ENCODE assay signal across 2 cellular contexts in the genomic region with DNA sequence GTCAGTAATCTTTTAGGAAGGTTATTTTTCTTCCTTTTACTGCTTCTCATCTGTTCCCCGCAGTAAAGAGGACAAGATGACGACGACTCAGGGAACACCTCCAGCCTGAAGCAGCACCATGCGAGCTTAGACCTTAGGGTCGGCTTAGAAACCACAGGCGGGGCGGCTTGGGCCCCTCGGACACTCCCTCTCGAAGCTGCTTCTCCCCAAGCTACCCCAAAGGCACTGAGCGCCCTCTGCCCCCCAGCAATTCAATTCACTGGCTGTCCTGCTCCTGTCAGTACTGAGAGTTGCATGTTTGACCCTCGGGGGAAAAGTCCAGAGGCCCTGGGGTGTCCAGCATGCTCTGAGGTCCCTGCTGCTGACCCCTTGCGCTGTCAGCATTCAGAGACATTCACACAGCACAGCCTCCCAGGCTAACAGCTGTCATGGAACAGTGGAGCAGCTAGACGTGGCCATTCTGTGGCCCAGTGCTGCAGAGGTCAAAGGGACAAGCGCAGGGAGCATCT.
TF ChIP-seq lines count a peak whose summit lies in the region.

No MANE protein-coding gene starts in this region.

TF ChIP-seq in HCT116, 20 proteins besides CTCF, POLR2A, EP300 and RAD21:
- TF ChIP-seq, protein P1, sequence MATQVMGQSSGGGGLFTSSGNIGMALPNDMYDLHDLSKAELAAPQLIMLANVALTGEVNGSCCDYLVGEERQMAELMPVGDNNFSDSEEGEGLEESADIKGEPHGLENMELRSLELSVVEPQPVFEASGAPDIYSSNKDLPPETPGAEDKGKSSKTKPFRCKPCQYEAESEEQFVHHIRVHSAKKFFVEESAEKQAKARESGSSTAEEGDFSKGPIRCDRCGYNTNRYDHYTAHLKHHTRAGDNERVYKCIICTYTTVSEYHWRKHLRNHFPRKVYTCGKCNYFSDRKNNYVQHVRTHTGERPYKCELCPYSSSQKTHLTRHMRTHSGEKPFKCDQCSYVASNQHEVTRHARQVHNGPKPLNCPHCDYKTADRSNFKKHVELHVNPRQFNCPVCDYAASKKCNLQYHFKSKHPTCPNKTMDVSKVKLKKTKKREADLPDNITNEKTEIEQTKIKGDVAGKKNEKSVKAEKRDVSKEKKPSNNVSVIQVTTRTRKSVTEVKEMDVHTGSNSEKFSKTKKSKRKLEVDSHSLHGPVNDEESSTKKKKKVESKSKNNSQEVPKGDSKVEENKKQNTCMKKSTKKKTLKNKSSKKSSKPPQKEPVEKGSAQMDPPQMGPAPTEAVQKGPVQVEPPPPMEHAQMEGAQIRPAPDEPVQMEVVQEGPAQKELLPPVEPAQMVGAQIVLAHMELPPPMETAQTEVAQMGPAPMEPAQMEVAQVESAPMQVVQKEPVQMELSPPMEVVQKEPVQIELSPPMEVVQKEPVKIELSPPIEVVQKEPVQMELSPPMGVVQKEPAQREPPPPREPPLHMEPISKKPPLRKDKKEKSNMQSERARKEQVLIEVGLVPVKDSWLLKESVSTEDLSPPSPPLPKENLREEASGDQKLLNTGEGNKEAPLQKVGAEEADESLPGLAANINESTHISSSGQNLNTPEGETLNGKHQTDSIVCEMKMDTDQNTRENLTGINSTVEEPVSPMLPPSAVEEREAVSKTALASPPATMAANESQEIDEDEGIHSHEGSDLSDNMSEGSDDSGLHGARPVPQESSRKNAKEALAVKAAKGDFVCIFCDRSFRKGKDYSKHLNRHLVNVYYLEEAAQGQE (IDR thresholded peaks at IDR 0.05; ENCODE audit: low read depth) = no peak
- TF ChIP-seq EZH2 (IDR thresholded peaks at IDR 0.05) (no peak), SRF (IDR thresholded peaks at IDR 0.05; ENCODE audit: low read depth) (no peak), ZFX (IDR thresholded peaks at IDR 0.05) (no peak), FOSL1 (IDR thresholded peaks at IDR 0.05; ENCODE audit: low read depth) (no peak), EGR1 (IDR thresholded peaks at IDR 0.05; ENCODE audit: low read depth) (no peak), JUND (IDR thresholded peaks at IDR 0.05) (no peak)
- TF ChIP-seq, protein P2, sequence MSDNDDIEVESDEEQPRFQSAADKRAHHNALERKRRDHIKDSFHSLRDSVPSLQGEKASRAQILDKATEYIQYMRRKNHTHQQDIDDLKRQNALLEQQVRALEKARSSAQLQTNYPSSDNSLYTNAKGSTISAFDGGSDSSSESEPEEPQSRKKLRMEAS (IDR thresholded peaks at IDR 0.05) = no peak
- TF ChIP-seq, protein P3, sequence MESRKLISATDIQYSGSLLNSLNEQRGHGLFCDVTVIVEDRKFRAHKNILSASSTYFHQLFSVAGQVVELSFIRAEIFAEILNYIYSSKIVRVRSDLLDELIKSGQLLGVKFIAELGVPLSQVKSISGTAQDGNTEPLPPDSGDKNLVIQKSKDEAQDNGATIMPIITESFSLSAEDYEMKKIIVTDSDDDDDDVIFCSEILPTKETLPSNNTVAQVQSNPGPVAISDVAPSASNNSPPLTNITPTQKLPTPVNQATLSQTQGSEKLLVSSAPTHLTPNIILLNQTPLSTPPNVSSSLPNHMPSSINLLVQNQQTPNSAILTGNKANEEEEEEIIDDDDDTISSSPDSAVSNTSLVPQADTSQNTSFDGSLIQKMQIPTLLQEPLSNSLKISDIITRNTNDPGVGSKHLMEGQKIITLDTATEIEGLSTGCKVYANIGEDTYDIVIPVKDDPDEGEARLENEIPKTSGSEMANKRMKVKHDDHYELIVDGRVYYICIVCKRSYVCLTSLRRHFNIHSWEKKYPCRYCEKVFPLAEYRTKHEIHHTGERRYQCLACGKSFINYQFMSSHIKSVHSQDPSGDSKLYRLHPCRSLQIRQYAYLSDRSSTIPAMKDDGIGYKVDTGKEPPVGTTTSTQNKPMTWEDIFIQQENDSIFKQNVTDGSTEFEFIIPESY (IDR thresholded peaks at IDR 0.05; ENCODE audit: extremely low read depth, insufficient replicate concordance, low read length) = no peak

TF ChIP-seq in liver, 16 proteins besides CTCF, POLR2A, EP300 and RAD21 (continued from another document):
- TF ChIP-seq, protein P3 (IDR thresholded peaks at IDR 0.05) = no peak
- TF ChIP-seq SP1 (IDR thresholded peaks at IDR 0.05) (peak; percentile 55), FOXA2 (IDR thresholded peaks at IDR 0.05) (no peak), EGR1 (IDR thresholded peaks at IDR 0.05; ENCODE audit: low read depth in 2 of 2) (no peak), HNF4G (IDR thresholded peaks at IDR 0.05) (peak; percentile 71), NR2F2 (IDR thresholded peaks at IDR 0.05) (peak; percentile 73)
- TF ChIP-seq, protein P4, sequence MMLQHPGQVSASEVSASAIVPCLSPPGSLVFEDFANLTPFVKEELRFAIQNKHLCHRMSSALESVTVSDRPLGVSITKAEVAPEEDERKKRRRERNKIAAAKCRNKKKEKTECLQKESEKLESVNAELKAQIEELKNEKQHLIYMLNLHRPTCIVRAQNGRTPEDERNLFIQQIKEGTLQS (IDR thresholded peaks at IDR 0.05) = no peak
- TF ChIP-seq, protein P2 (IDR thresholded peaks at IDR 0.05) = no peak
